Comparison of ENCODE assay signal across 11 cellular contexts in genomic region chr14:24338843-24339242, GRCh38. TPM values are rescaled to one million over a fixed set of nuclear protein-coding genes. Genes with fewer than 3 reads are reported as not detected.
DNase-seq lines count a peak whose midpoint lies in the region; ATAC-seq and TF ChIP-seq lines count a peak whose summit lies in the region.
"Had no signal": no experiment of that assay in that cellular context is flagged by ENCODE, and none has a peak within 500 bp of the region (broad histone marks: within the 10 kb centered on the region; RNA-seq: fewer than 3 reads in every experiment).

No MANE protein-coding gene starts in this region.

- intact Hi-C loops in activated CD4-positive, alpha-beta T cell treated with anti-CD3 and anti-CD28 coated beads for 36 hours (cut with DNase I, micrococcal nuclease) = no loop called here
- intact Hi-C loops in activated CD8-positive, alpha-beta T cell treated with anti-CD3 and anti-CD28 coated beads for 36 hours (cut with micrococcal nuclease) = loop anchor here (5.0 kb wide), 1 partner anchor 33 kb away; no protein-coding TSS in a partner anchor
- intact Hi-C loops in left lung (cut with DNase I) (loop anchor here (10.0 kb wide), 2 partner anchors 96 to 336 kb away; no protein-coding TSS in a partner anchor), stomach (cut with DNase I; ENCODE audit: low total_unique reads) (no loop called here)

- peak overlapping the region; percentile 85 for H3K4me3 Mint-ChIP-seq in activated CD4-positive, alpha-beta T cell treated with anti-CD3 and anti-CD28 coated beads for 36 hours
- peak overlapping the region; percentile 85 for H3K4me3 Mint-ChIP-seq in activated CD8-positive, alpha-beta T cell treated with anti-CD3 and anti-CD28 coated beads for 36 hours

- H3K27ac Mint-ChIP-seq in activated CD4-positive, alpha-beta T cell treated with anti-CD3 and anti-CD28 coated beads for 36 hours = no peak overlapping the region
- no peak overlapping the region for H3K27ac Mint-ChIP-seq in activated CD8-positive, alpha-beta T cell treated with anti-CD3 and anti-CD28 coated beads for 36 hours

- H3K36me3 ChIP-seq in left lung (peaks cover 0 to 32% of the 10 kb centered on the region in 2 donors), stomach (peaks cover 4 to 31% (median 18%) of the 10 kb centered on the region in 4 donors)

- H3K27me3 Mint-ChIP-seq in activated CD4-positive, alpha-beta T cell treated with anti-CD3 and anti-CD28 coated beads for 36 hours = peaks cover 15% of the 10 kb centered on the region
- H3K27me3 Mint-ChIP-seq in activated CD8-positive, alpha-beta T cell treated with anti-CD3 and anti-CD28 coated beads for 36 hours = peaks cover 15% of the 10 kb centered on the region

- no peak for ATAC-seq in activated CD4-positive, alpha-beta T cell treated with anti-CD3 and anti-CD28 coated beads for 36 hours
- ATAC-seq in activated CD8-positive, alpha-beta T cell treated with anti-CD3 and anti-CD28 coated beads for 36 hours = no peak
- ATAC-seq in left lung (no peak), GM21825 (IDR thresholded peaks at IDR 0.05; ENCODE audit: unreplicated experiment) (no peak)
- ATAC-seq: A549, Panc1 had no signal

- POLR2A ChIA-PET in activated CD4-positive, alpha-beta T cell treated with anti-CD3 and anti-CD28 coated beads for 36 hours (lab: Charles Lee) = interaction anchor here (0.5 to 2.0 kb wide), 2 partner anchors 93 to 408 kb away, joined by 4 to 10 read pairs; no protein-coding TSS in a partner anchor
- POLR2A ChIA-PET in activated CD8-positive, alpha-beta T cell treated with anti-CD3 and anti-CD28 coated beads for 36 hours (lab: Charles Lee) = interaction anchor here (0.6 to 4.8 kb wide), 5 partner anchors 90 to 677 kb away, joined by 3 to 40 read pairs (median 4); partner anchors contain the start of genes CBLN3, CHMP4A, KHNYN and SDR39U1

- no peaks in the 10 kb centered on the region for H3K9me3 ChIP-seq in left lung
- no peaks in the 10 kb centered on the region for H3K9me3 ChIP-seq in stomach
- H3K9me3 ChIP-seq: A549 had no signal

- CTCF ChIA-PET in activated CD4-positive, alpha-beta T cell treated with anti-CD3 and anti-CD28 coated beads for 36 hours (lab: Charles Lee) = interaction anchor here (0.7 to 7.6 kb wide), 6 partner anchors 9 to 97 kb away, joined by 3 to 76 read pairs (median 4); partner anchors contain the start of genes CBLN3 and KHNYN
- CTCF ChIA-PET in activated CD8-positive, alpha-beta T cell treated with anti-CD3 and anti-CD28 coated beads for 36 hours (lab: Charles Lee) = interaction anchor here (1.6 to 12.7 kb wide), 4 partner anchors 28 to 103 kb away, joined by 4 to 454 read pairs (median 32); partner anchors contain the start of genes CBLN3, KHNYN, LTB4R and SDR39U1

- peak overlapping the region in 1 of 2 donors; percentile 85 for H3K27ac ChIP-seq in left lung
- peak overlapping the region in 4 of 5 donors; percentile 79 to 85 (median 83) for H3K27ac ChIP-seq in stomach
- H3K27ac ChIP-seq: A549 had no signal

- H3K4me3 ChIP-seq in left lung (peak overlapping the region; percentile 59 to 65), stomach (peak overlapping the region; percentile 47 to 60 (median 55))
- H3K4me3 ChIP-seq: A549 had no signal

- H3K4me1 ChIP-seq in left lung (peaks cover 16 to 58% of the 10 kb centered on the region in 2 donors), stomach (peaks cover 22 to 59% (median 31%) of the 10 kb centered on the region in 4 donors)
- H3K4me1 ChIP-seq: A549 had no signal

- TF ChIP-seq CTCF in activated CD8-positive, alpha-beta T cell treated with anti-CD3 and anti-CD28 coated beads for 36 hours (IDR thresholded peaks at IDR 0.05) = no peak
- TF ChIP-seq CTCF in left lung (IDR thresholded peaks at IDR 0.05) (no peak), stomach (IDR thresholded peaks at IDR 0.05) (no peak)

- peaks cover 20% of the 10 kb centered on the region for H3K4me1 Mint-ChIP-seq in activated CD4-positive, alpha-beta T cell treated with anti-CD3 and anti-CD28 coated beads for 36 hours
- peaks cover 22% of the 10 kb centered on the region for H3K4me1 Mint-ChIP-seq in activated CD8-positive, alpha-beta T cell treated with anti-CD3 and anti-CD28 coated beads for 36 hours (ENCODE audit: low read depth)

- no peaks in the 10 kb centered on the region for H3K9me3 Mint-ChIP-seq in activated CD4-positive, alpha-beta T cell treated with anti-CD3 and anti-CD28 coated beads for 36 hours (ENCODE audit: low read depth)
- no peaks in the 10 kb centered on the region for H3K9me3 Mint-ChIP-seq in activated CD8-positive, alpha-beta T cell treated with anti-CD3 and anti-CD28 coated beads for 36 hours

- no peak for DNase-seq in activated CD4-positive, alpha-beta T cell treated with anti-CD3 and anti-CD28 coated beads for 36 hours
- no peak for DNase-seq in activated CD4-positive, alpha-beta T cell treated with anti-CD3 and anti-CD28 coated beads, Interleukin-2, amount 50 U/mL, for 48 hours
- no peak for DNase-seq in activated CD8-positive, alpha-beta T cell treated with anti-CD3 and anti-CD28 coated beads for 36 hours
- peak in 1 of 2 donors; percentile 47 for DNase-seq in left lung
- no peak for DNase-seq in stomach
- no peak for DNase-seq in NCI-H2029 (lab: John Stamatoyannopoulos, UW)
- DNase-seq in HPDE6-E6E7 (ENCODE audit: extremely low spot score) = no peak
- DNase-seq: NCI-H1048 had no signal

- H3K36me3 Mint-ChIP-seq in activated CD4-positive, alpha-beta T cell treated with anti-CD3 and anti-CD28 coated beads for 36 hours (ENCODE audit: low read depth) = peaks cover 8% of the 10 kb centered on the region
- peaks cover 3% of the 10 kb centered on the region for H3K36me3 Mint-ChIP-seq in activated CD8-positive, alpha-beta T cell treated with anti-CD3 and anti-CD28 coated beads for 36 hours (ENCODE audit: low read depth)

- no peak for TF ChIP-seq POLR2A in stomach (IDR thresholded peaks at IDR 0.05)

- TF ChIP-seq EP300 in stomach (IDR thresholded peaks at IDR 0.05) = no peak

- WGBS in stomach, 5 donors = 55 to 83% (median 72%) methylated on average over 11 to 14 of the region's 14 CpGs

- H3K27me3 ChIP-seq in left lung (peaks cover 9 to 20% of the 10 kb centered on the region in 2 donors), stomach (peaks cover 0 to 21% (median 8%) of the 10 kb centered on the region in 3 donors)

RNA-seq across cellular contexts. Expression of gene RIPK3, which starts 0.9 kb away (rescaled TPM):
- 1 to 10 TPM; 8.9 to 9.4 TPM for total RNA-seq in activated CD4-positive, alpha-beta T cell treated with anti-CD3 and anti-CD28 coated beads for 36 hours
- total RNA-seq in activated CD8-positive, alpha-beta T cell treated with anti-CD3 and anti-CD28 coated beads for 36 hours = 1 to 10 TPM; 5.9 to 6.5 TPM
- 10 to 100 TPM; 16.1 to 26.3 TPM for total RNA-seq in left lung
- 10 to 100 TPM in 4 of 5 donors, 1 to 10 TPM in 1; 6.4 to 42.6 (median 12.5) TPM for total RNA-seq in stomach
- 10 to 100 TPM; 12.7 to 18.3 (median 14.3) TPM for polyA plus RNA-seq in stomach
- polyA plus RNA-seq: A549 had no signal

RNA-seq across cellular contexts. Expression of gene ADCY4, which starts 4.0 kb away (rescaled TPM):
- 1 to 10 TPM; 1.4 to 1.8 TPM for total RNA-seq in activated CD4-positive, alpha-beta T cell treated with anti-CD3 and anti-CD28 coated beads for 36 hours
- 1 to 10 TPM; 1.3 to 1.5 TPM for total RNA-seq in activated CD8-positive, alpha-beta T cell treated with anti-CD3 and anti-CD28 coated beads for 36 hours
- total RNA-seq in left lung = 10 to 100 TPM; 38.2 to 45.2 TPM
- total RNA-seq in stomach = 100 to 1,000 TPM in 1 of 5 donors, 10 to 100 TPM in 4; 18.2 to 118 (median 33.3) TPM
- polyA plus RNA-seq in stomach = 10 to 100 TPM; 15.2 to 18.9 (median 18.8) TPM
- polyA plus RNA-seq: A549 had no signal

RNA-seq across cellular contexts. Expression of gene LTB4R, which starts 27.5 kb away (rescaled TPM):
- 10 to 100 TPM; 10.1 to 14.2 TPM for total RNA-seq in activated CD4-positive, alpha-beta T cell treated with anti-CD3 and anti-CD28 coated beads for 36 hours
- 10 to 100 TPM; 11.6 to 11.7 TPM for total RNA-seq in activated CD8-positive, alpha-beta T cell treated with anti-CD3 and anti-CD28 coated beads for 36 hours
- total RNA-seq in left lung (10 to 100 TPM in 1 of 2 donors, 1 to 10 TPM in 1; 5.9 to 26.1 TPM), stomach (10 to 100 TPM in 3 of 5 donors, 1 to 10 TPM in 1, not detected in 1; 3.3 to 92.8 (median 24.6) TPM)
- polyA plus RNA-seq in stomach = 10 to 100 TPM in 1 of 3 donors, 1 to 10 TPM in 2; 1.4 to 67.2 (median 4.1) TPM

RNA-seq across cellular contexts. Expression of gene LTB4R2, which starts 28.9 kb away (rescaled TPM):
- 1 to 10 TPM; 7.5 to 9.5 TPM for total RNA-seq in activated CD4-positive, alpha-beta T cell treated with anti-CD3 and anti-CD28 coated beads for 36 hours
- 10 to 100 TPM in 1 of 2 experiments, 1 to 10 TPM in 1; 9.6 to 12.0 TPM for total RNA-seq in activated CD8-positive, alpha-beta T cell treated with anti-CD3 and anti-CD28 coated beads for 36 hours
- total RNA-seq in left lung = 1 to 10 TPM; 4.5 to 6.3 TPM
- total RNA-seq in stomach = 10 to 100 TPM in 3 of 5 donors, 1 to 10 TPM in 1, not detected in 1; 9.9 to 71.5 (median 24.5) TPM
- polyA plus RNA-seq in stomach = 1 to 10 TPM in 1 of 3 donors, under 1 TPM in 1, not detected in 1; 0.25 to 6.0 TPM

RNA-seq across cellular contexts. Expression of gene NFATC4, which starts 29.1 kb away (rescaled TPM):
- total RNA-seq in activated CD4-positive, alpha-beta T cell treated with anti-CD3 and anti-CD28 coated beads for 36 hours = under 1 TPM; 0.11 to 0.30 TPM
- total RNA-seq in activated CD8-positive, alpha-beta T cell treated with anti-CD3 and anti-CD28 coated beads for 36 hours = 1 to 10 TPM; 1.3 to 2.0 TPM
- 10 to 100 TPM; 39.4 to 64.2 TPM for total RNA-seq in left lung
- 10 to 100 TPM; 20.1 to 64.8 (median 33.0) TPM for total RNA-seq in stomach
- polyA plus RNA-seq in stomach = 100 to 1,000 TPM in 1 of 3 donors, 10 to 100 TPM in 2; 71.4 to 119 (median 99.0) TPM

Comparison
In these comparisons a context has a peak if more than half of its experiments do, and no peak if none do; other contexts are left out.
1. RNA of gene ADCY4, which starts 4.0 kb away (total RNA-seq): 38.2 to 45.2 TPM in left lung and 18.2 to 118 TPM in stomach; 1.4 to 1.8 TPM in activated CD4-positive, alpha-beta T cell treated with anti-CD3 and anti-CD28 coated beads for 36 hours and 1.3 to 1.5 TPM in activated CD8-positive, alpha-beta T cell treated with anti-CD3 and anti-CD28 coated beads for 36 hours; every median in the first group is over 4 times any median in the second.
2. intact Hi-C loops: an anchor here in activated CD8-positive, alpha-beta T cell treated with anti-CD3 and anti-CD28 coated beads for 36 hours (5.0 kb wide) and left lung (10.0 kb wide); none called in activated CD4-positive, alpha-beta T cell treated with anti-CD3 and anti-CD28 coated beads for 36 hours and stomach.